In the genomic region with DNA sequence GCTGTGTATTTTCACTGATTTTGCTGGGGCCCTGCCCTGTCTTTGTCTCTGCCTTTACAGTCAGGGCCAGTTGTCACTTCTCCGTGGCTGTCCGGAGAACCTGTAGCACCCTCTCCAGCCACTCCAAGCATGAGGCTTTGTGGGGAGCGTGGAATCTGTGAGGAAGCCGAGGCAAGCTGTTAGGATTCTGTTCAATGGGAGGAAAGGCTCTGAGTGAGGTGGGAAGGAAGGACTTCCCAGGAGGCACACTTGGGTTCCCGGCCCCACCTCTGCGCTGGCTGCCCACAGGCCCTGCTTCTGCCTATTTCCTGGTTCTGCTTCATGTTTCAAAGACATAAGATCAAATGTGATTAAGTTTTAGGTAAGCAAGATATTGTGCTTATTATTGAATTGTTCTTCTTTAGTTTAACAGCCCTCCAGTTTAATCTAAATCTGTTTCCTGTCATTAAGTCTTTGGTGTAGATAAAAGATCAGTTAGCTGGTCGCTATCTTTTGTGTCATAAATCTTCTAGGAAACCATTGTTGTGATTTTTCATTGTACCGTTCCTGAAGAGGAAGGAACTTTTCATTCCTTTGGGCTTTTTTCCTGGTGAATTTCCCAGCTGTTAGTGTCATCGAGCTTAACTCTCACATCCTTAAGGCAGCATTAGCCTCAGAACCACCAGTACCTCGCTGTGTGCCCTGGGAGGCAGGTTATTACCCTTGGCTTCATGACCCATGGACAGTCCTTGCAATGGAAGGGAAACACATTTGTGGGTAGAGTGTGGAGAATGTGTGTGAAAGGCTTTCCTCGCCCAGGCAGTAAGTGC, we compare ENCODE assay signal across 11 cellular contexts.
DNase-seq lines count a peak whose midpoint lies in the region; ATAC-seq and TF ChIP-seq lines count a peak whose summit lies in the region.
"Had no signal": no experiment of that assay in that cellular context is flagged by ENCODE, and none has a peak within 500 bp of the region (broad histone marks: within the 10 kb centered on the region; RNA-seq: fewer than 3 reads in every experiment).

No MANE protein-coding gene starts in this region.

- no peak for ATAC-seq in GM19467 (IDR thresholded peaks at IDR 0.05; ENCODE audit: unreplicated experiment)

- TF ChIP-seq CTCF in endothelial cell (IDR thresholded peaks at IDR 0.05; ENCODE audit: unreplicated experiment) (no peak), neutrophil (IDR thresholded peaks at IDR 0.05) (no peak)

- peaks cover 6% of the 10 kb centered on the region; the same call in 1 of the 2 replicates for H4K20me1 ChIP-seq in BLaER1

- peaks cover 32% of the 10 kb centered on the region for H3K36me3 Mint-ChIP-seq in endothelial cell (ENCODE audit: low read depth, unreplicated experiment)

- H3K27ac ChIP-seq in BLaER1 (peak overlapping the region; percentile 96), SJCRH30 (peak overlapping the region; percentile 87), neutrophil (peak overlapping the region; percentile 97)
- H3K27ac ChIP-seq: C4-2B had no signal

- H3K9ac ChIP-seq in BLaER1 = peak overlapping the region; percentile 73; the same call in 1 of the 2 replicates

- H3K4me3 ChIP-seq in BLaER1 = no peak overlapping the region
- H3K4me3 ChIP-seq in SJCRH30 = no peak overlapping the region
- H3K4me3 ChIP-seq in neutrophil (ENCODE audit: low read depth in 1 of 2, low read length in 1 of 2) = peak overlapping the region; percentile 39 to 47

- H3K27me3 Mint-ChIP-seq in endothelial cell (ENCODE audit: unreplicated experiment) = peaks cover 11% of the 10 kb centered on the region

- H3K36me3 ChIP-seq in BLaER1 (peaks cover 28% of the 10 kb centered on the region), SJCRH30 (peaks cover 2% of the 10 kb centered on the region; the same call in 1 of the 2 replicates), neutrophil (no peaks in the 10 kb centered on the region)

- peaks cover 20% of the 10 kb centered on the region for H3K9me3 ChIP-seq in BLaER1
- H3K9me3 ChIP-seq in SJCRH30 (replicated peaks) = peaks cover 10% of the 10 kb centered on the region
- H3K9me3 ChIP-seq in neutrophil = no peaks in the 10 kb centered on the region

- H3K27ac Mint-ChIP-seq in endothelial cell (ENCODE audit: unreplicated experiment) = peak overlapping the region; percentile 99

- H3K4me1 ChIP-seq in BLaER1 (peaks cover 77% of the 10 kb centered on the region), SJCRH30 (peaks cover 21% of the 10 kb centered on the region), neutrophil (ENCODE audit: control insufficient read depth in 1 of 2, insufficient read depth in 1 of 2, low read depth in 1 of 2, low read length in 1 of 2) (peaks cover 44 to 71% of the 10 kb centered on the region in 2 experiments)

- H3K4me1 Mint-ChIP-seq in endothelial cell (ENCODE audit: unreplicated experiment) = peaks cover 39% of the 10 kb centered on the region

- H3K27me3 ChIP-seq in BLaER1 (no peaks in the 10 kb centered on the region), SJCRH30 (no peaks in the 10 kb centered on the region), neutrophil (no peaks in the 10 kb centered on the region)

- peak in 1 of 2 experiments; percentile 30 for DNase-seq in SJCRH30
- DNase-seq in endothelial cell (ENCODE audit: low spot score) = peak; percentile 48
- DNase-seq in NCI-H2171 treated with DMSO at 0.1 percent for 48 hours (lab: John Stamatoyannopoulos, UW) = no peak
- no peak for DNase-seq in midbrain (lab: John Stamatoyannopoulos, UW)
- no peak for DNase-seq in HuH-7 (ENCODE audit: low spot score)
- DNase-seq: activated effector memory CD4-positive, alpha-beta T cell treated with anti-CD3 and anti-CD28 coated beads, Interleukin-2, amount 50 U/mL, for 16 hours; NCI-H2107 had no signal

- peaks cover 5% of the 10 kb centered on the region for H3K9me3 Mint-ChIP-seq in endothelial cell (ENCODE audit: unreplicated experiment)

- H3K4me3 Mint-ChIP-seq in endothelial cell (ENCODE audit: unreplicated experiment) = peak overlapping the region; percentile 70

- H3K4me2 ChIP-seq in BLaER1 = peak overlapping the region; percentile 91

Comparison
In these comparisons a context has a peak if more than half of its experiments do, and no peak if none do; other contexts are left out.
1. H3K4me3 ChIP-seq: peak in neutrophil (2 of 2); none in BLaER1 (single experiment) and SJCRH30 (single experiment).
2. Peak in every context shown above with its lines, with median percentiles within 50 percentile points of each other: H3K27ac ChIP-seq.